1 cellular context compared by ENCODE assay signal in the genomic region with DNA sequence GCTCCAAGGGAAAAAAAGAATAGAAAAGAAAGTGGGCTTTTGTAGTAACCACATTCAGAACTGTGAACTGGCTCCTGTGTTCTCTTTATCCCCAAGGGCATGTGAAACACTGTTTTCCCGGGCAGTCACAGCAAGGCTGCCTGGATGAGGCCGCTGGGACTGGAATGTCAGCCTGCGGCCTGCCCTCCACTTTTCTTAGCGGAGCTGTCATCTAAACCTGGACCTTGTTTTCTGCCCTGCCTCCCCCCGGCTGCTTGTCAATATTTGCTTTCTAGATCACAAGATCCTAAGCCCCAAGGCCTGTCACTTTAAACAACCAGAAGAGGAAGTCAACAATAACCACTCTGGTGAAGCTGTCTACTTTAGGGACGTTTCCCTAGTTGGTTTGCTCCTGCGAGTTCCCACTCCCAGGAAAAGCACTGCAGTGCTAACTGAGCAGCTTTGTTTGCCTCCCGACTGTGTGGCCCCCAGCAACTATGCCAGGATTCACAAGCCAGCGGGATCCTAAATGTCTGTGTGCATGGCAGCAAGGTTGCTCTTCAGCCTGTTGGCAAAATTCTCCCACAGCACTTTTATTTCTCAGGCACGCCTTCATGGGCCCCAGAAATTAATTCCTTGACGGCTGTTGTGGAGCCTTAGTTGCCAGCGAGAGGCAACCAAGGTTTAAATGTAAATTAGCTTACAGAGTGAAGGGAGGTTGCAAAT.
TF ChIP-seq lines count a peak whose summit lies in the region.

No MANE protein-coding gene starts in this region.

TF ChIP-seq in H1, 55 proteins besides CTCF, POLR2A, EP300 and RAD21 (continued from another document):
- TF ChIP-seq RFX5 (IDR thresholded peaks at IDR 0.05; ENCODE audit: borderline replicate concordance, low read depth, low read length) (no peak), MAFK (IDR thresholded peaks at IDR 0.05; ENCODE audit: low read depth, low read length) (no peak), TCF12 (IDR thresholded peaks at IDR 0.05; ENCODE audit: low read depth, low read length) (no peak), SRF (IDR thresholded peaks at IDR 0.05; ENCODE audit: low read depth, low read length) (no peak), SIN3A (conservative IDR thresholded peaks at IDR 0.05 in 1 of 2, IDR thresholded peaks at IDR 0.05 in 1 of 2; ENCODE audit: low read depth in 1 of 2, low read length in 2 of 2) (0 out of 4 replicates have a peak, but pooled peaks of 1 of the 2 experiments have one; percentile 48), CEBPB (IDR thresholded peaks at IDR 0.05; ENCODE audit: low read depth, low read length) (no peak), GTF2F1 (IDR thresholded peaks at IDR 0.05; ENCODE audit: borderline replicate concordance, low read depth, low read length) (no peak), CTBP2 (IDR thresholded peaks at IDR 0.05; ENCODE audit: borderline replicate concordance, insufficient read depth, insufficient read length, low read length) (no peak), BACH1 (IDR thresholded peaks at IDR 0.05; ENCODE audit: low read length) (no peak), NANOG (IDR thresholded peaks at IDR 0.05; ENCODE audit: insufficient read depth, low read depth, low read length, poor library complexity, severe bottlenecking) (no peak), CBX5 (IDR thresholded peaks at IDR 0.05; ENCODE audit: low read depth, low read length) (no peak), TBP (IDR thresholded peaks at IDR 0.05; ENCODE audit: low read depth, low read length) (peak; percentile 50; the same call in 1 of the 2 replicates)
- TF ChIP-seq, protein P1, sequence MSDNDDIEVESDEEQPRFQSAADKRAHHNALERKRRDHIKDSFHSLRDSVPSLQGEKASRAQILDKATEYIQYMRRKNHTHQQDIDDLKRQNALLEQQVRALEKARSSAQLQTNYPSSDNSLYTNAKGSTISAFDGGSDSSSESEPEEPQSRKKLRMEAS (IDR thresholded peaks at IDR 0.05) = no peak
TF ChIP-seq in H1: peak in this region for 2.
